16 cellular contexts compared by ENCODE assay signal in the genomic region with DNA sequence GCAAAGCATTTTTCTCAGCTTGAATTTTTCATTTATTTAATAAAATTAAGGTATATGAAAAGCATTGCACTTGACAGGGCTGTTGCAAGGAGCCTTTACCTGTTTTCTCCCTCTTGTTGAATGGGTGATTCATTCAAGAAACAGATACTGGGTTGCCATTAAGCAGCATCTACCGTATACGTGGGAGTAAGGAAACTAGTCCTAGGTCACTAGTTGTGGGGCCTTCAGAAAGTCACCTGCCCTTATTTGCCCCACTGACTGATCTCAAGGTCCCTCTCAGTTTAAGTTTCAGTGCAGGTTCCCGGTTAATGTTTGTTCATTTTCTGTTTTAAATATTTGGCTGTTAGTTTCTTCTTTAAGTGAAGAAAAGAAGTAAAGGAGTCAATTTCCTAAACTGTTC. TPM values are rescaled to one million over a fixed set of nuclear protein-coding genes. Genes with fewer than 3 reads are reported as not detected.
DNase-seq lines count a peak whose midpoint lies in the region; ATAC-seq, FAIRE-seq and TF ChIP-seq lines count a peak whose summit lies in the region.
"Had no signal": no experiment of that assay in that cellular context is flagged by ENCODE, and none has a peak within 500 bp of the region (broad histone marks: within the 10 kb centered on the region; RNA-seq: fewer than 3 reads in every experiment).

No MANE protein-coding gene starts in this region.

- H3K36me3 Mint-ChIP-seq in activated T-helper 1 cell treated with anti-CD3 and anti-CD28 coated beads, Interleukin-12 subunit alpha, Interleukin-12 subunit beta, Interleukin-2, Interleukin-4 antibody, amounts not matched to agents 30 ng/mL and 10 ng/mL and 1 ng/mL, durations not matched to agents 14 hours and 24 hours and 36 hours (ENCODE audit: low read depth), result no peaks in the 10 kb centered on the region
- H3K36me3 Mint-ChIP-seq: memory B cell had no signal

- peaks cover 11% of the 10 kb centered on the region for H3K9me3 Mint-ChIP-seq in activated T-helper 1 cell treated with anti-CD3 and anti-CD28 coated beads, Interleukin-12 subunit alpha, Interleukin-12 subunit beta, Interleukin-2, Interleukin-4 antibody, amounts not matched to agents 30 ng/mL and 10 ng/mL and 1 ng/mL, durations not matched to agents 14 hours and 24 hours and 36 hours

- H3K79me2 ChIP-seq in PC-9 (ENCODE audit: low read depth), result no peaks in the 10 kb centered on the region

- H3K27me3 Mint-ChIP-seq in activated T-helper 1 cell treated with anti-CD3 and anti-CD28 coated beads, Interleukin-12 subunit alpha, Interleukin-12 subunit beta, Interleukin-2, Interleukin-4 antibody, amounts not matched to agents 30 ng/mL and 10 ng/mL and 1 ng/mL, durations not matched to agents 14 hours and 24 hours and 36 hours (ENCODE audit: insufficient read depth), result no peaks in the 10 kb centered on the region
- H3K27me3 Mint-ChIP-seq: memory B cell had no signal

- no peaks in the 10 kb centered on the region for H3K36me3 ChIP-seq in PC-9 (ENCODE audit: low read depth)
- H3K36me3 ChIP-seq: upper lobe of left lung had no signal

- H3K27ac Mint-ChIP-seq in activated T-helper 1 cell treated with anti-CD3 and anti-CD28 coated beads, Interleukin-12 subunit alpha, Interleukin-12 subunit beta, Interleukin-2, Interleukin-4 antibody, amounts not matched to agents 30 ng/mL and 10 ng/mL and 1 ng/mL, durations not matched to agents 14 hours and 24 hours and 36 hours, result peak overlapping the region; percentile 82
- H3K27ac Mint-ChIP-seq: memory B cell had no signal

- BruUV-seq in PC-9 (replicated peaks; lab: Mats Ljungman, UMichigan), result no TSS peak

- no peaks in the 10 kb centered on the region for H3K4me1 ChIP-seq in PC-9 (replicated peaks; ENCODE audit: insufficient read depth)
- H3K4me1 ChIP-seq: upper lobe of left lung had no signal

- no peaks in the 10 kb centered on the region for H3K27me3 ChIP-seq in PC-9 (ENCODE audit: insufficient read depth, low read depth)
- H3K27me3 ChIP-seq: upper lobe of left lung had no signal

- no peaks in the 10 kb centered on the region for H4K20me1 ChIP-seq in PC-9 (ENCODE audit: insufficient read depth)

- peaks cover 10% of the 10 kb centered on the region for H3K4me1 Mint-ChIP-seq in activated T-helper 1 cell treated with anti-CD3 and anti-CD28 coated beads, Interleukin-12 subunit alpha, Interleukin-12 subunit beta, Interleukin-2, Interleukin-4 antibody, amounts not matched to agents 30 ng/mL and 10 ng/mL and 1 ng/mL, durations not matched to agents 14 hours and 24 hours and 36 hours (ENCODE audit: low read depth)
- H3K4me1 Mint-ChIP-seq: memory B cell had no signal

- TF ChIP-seq CTCF in GM20000 (IDR thresholded peaks at IDR 0.05; ENCODE audit: extremely low read depth, missing control alignments) (no peak), PC-9 (conservative IDR thresholded peaks at IDR 0.05) (no peak)

- no peak overlapping the region for H3K4me2 ChIP-seq in PC-9

- H3K4me3 ChIP-seq in PC-9, result no peak overlapping the region
- H3K4me3 ChIP-seq: K562, upper lobe of left lung had no signal

- no peak for FAIRE-seq in RCC 7860 (lab: Jason Lieb, UNC)
- FAIRE-seq: K562 had no signal

- POLR2A ChIA-PET in PC-9 (lab: Charles Lee; ENCODE audit: unreplicated experiment), result no interaction called here

- CTCF ChIA-PET in PC-9 (lab: Charles Lee), result no interaction called here

- no peak overlapping the region for H2AFZ ChIP-seq in PC-9

- no peaks in the 10 kb centered on the region for H3F3A ChIP-seq in PC-9 (ENCODE audit: insufficient read depth, low read depth)

- H3K4me3 Mint-ChIP-seq in activated T-helper 1 cell treated with anti-CD3 and anti-CD28 coated beads, Interleukin-12 subunit alpha, Interleukin-12 subunit beta, Interleukin-2, Interleukin-4 antibody, amounts not matched to agents 30 ng/mL and 10 ng/mL and 1 ng/mL, durations not matched to agents 14 hours and 24 hours and 36 hours, result no peak overlapping the region
- H3K4me3 Mint-ChIP-seq: H9, memory B cell had no signal

- peak; percentile 51 for ATAC-seq in GM18867 (IDR thresholded peaks at IDR 0.05; ENCODE audit: unreplicated experiment)
- ATAC-seq in HG02938 (IDR thresholded peaks at IDR 0.05; ENCODE audit: unreplicated experiment), result peak; percentile 54
- ATAC-seq in Right ventricle myocardium superior (ENCODE audit: poor library complexity), result no peak
- ATAC-seq: K562 had no signal

- intact Hi-C loops in activated T-helper 1 cell treated with anti-CD3 and anti-CD28 coated beads, Interleukin-12 subunit alpha, Interleukin-12 subunit beta, Interleukin-2, Interleukin-4 antibody, amounts not matched to agents 30 ng/mL and 10 ng/mL and 1 ng/mL, durations not matched to agents 14 hours and 24 hours and 36 hours (cut with micrococcal nuclease), result loop anchor here (2.0 kb wide), 1 partner anchor 33 kb away; a partner anchor contains a TSS
- intact Hi-C loops in PC-9 (cut with micrococcal nuclease; ENCODE audit: unreplicated experiment) (loop anchor here (10.0 kb wide), 1 partner anchor 299 kb away; no protein-coding TSS in a partner anchor), Right ventricle myocardium superior (cut with DNase I) (no loop called here)

- no peak overlapping the region for H3K27ac ChIP-seq in PC-9
- H3K27ac ChIP-seq: C4-2B, upper lobe of left lung had no signal

- DNase-seq in GM20000 (ENCODE audit: low spot score) (peak; percentile 2), RCC 7860 (ENCODE audit: low spot score) (no peak), PC-9 (no peak), epidermal melanocyte (ENCODE audit: insufficient read length, low spot score) (no peak), Right ventricle myocardium superior (no peak)
- DNase-seq in activated T-helper 1 cell treated with anti-CD3 and anti-CD28 coated beads, Interleukin-12 subunit alpha, Interleukin-12 subunit beta, Interleukin-2, Interleukin-4 antibody, amounts not matched to agents 30 ng/mL and 10 ng/mL and 1 ng/mL, durations not matched to agents 14 hours and 24 hours and 36 hours (ENCODE audit: low spot score), result no peak
- DNase-seq: GDM1, H9, NCI-H2029 treated with DMSO at 0.1 percent for 48 hours, upper lobe of left lung had no signal

- no peaks in the 10 kb centered on the region; the same call in 1 of the 2 replicates for H3K9me3 ChIP-seq in PC-9 (ENCODE audit: insufficient read depth, low read depth)

- H3K9me2 ChIP-seq in PC-9 (ENCODE audit: insufficient read depth), result no peaks in the 10 kb centered on the region

RNA-seq across cellular contexts. Expression of a gene that starts 34.0 kb away (rescaled TPM):
- not detected in 2 replicates for total RNA-seq in activated T-helper 1 cell treated with anti-CD3 and anti-CD28 coated beads, Interleukin-12 subunit alpha, Interleukin-12 subunit beta, Interleukin-2, Interleukin-4 antibody, amounts not matched to agents 30 ng/mL and 10 ng/mL and 1 ng/mL, durations not matched to agents 14 hours and 24 hours and 36 hours
- total RNA-seq in PC-9 (2021), result not detected in 2 replicates
- 0.38 TPM for total RNA-seq in Right ventricle myocardium superior
- total RNA-seq: K562; T-helper 1 cell treated with Interleukin-12 subunit alpha and Interleukin-12 subunit beta and Interleukin-4 antibody, amounts not matched to agents 30 ng/mL and 1 ng/mL, for 36 hours had no signal
